ENCODE assay signal across 8 cellular contexts in genomic region chr11:66081505-66081904, GRCh38. TPM values are rescaled to one million over a fixed set of nuclear protein-coding genes. Genes with fewer than 3 reads are reported as not detected.
DNase-seq lines count a peak whose midpoint lies in the region; ATAC-seq and TF ChIP-seq lines count a peak whose summit lies in the region.

No MANE protein-coding gene starts in this region.

- CTCF ChIA-PET in HEK293 (lab: Yijun Ruan, JAX), result interaction anchor here (0.8 to 1.4 kb wide), 3 partner anchors 35 to 59 kb away, joined by 3 to 6 read pairs (median 4); no protein-coding TSS in a partner anchor

- H3K4me1 ChIP-seq in HEK293 (ENCODE audit: control insufficient read depth, insufficient read depth, low read length) (peaks cover 21% of the 10 kb centered on the region), esophagus muscularis mucosa (peaks cover 52 to 70% (median 58%) of the 10 kb centered on the region in 4 donors)

- ATAC-seq in sciatic nerve (peak; percentile 71), HG03520 (IDR thresholded peaks at IDR 0.05; ENCODE audit: unreplicated experiment) (no peak), GM18517 (IDR thresholded peaks at IDR 0.05; ENCODE audit: unreplicated experiment) (no peak)

- POLR2A ChIA-PET in HEK293 (lab: Yijun Ruan, JAX), result interaction anchor here (1.8 kb wide), 1 partner anchor 29 kb away, joined by 6 read pairs; the partner anchor contains the start of gene SF3B2

- H3K36me3 ChIP-seq in HEK293 (ENCODE audit: control insufficient read depth in 2 of 2, insufficient read depth in 1 of 2, low read length in 2 of 2) (peaks cover 0 to 5% of the 10 kb centered on the region in 2 experiments; a peak in 2 of 3 replicates), esophagus muscularis mucosa (peaks cover 0 to 4% (median under 1%) of the 10 kb centered on the region in 4 donors)

- H3K4me3 ChIP-seq in HEK293 (ENCODE audit: low read depth, low read length) (no peak overlapping the region), esophagus muscularis mucosa (no peak overlapping the region)

- TF ChIP-seq CTCF in HEK293 (tag by site-specific recombination; IDR thresholded peaks at IDR 0.05) (no peak), esophagus muscularis mucosa (IDR thresholded peaks at IDR 0.05) (no peak)

- no peaks in the 10 kb centered on the region for H3K27me3 ChIP-seq in esophagus muscularis mucosa

- DNase-seq in DMS79 (lab: John Stamatoyannopoulos, UW), result peak; percentile 69
- DNase-seq in NCI-H510A (lab: John Stamatoyannopoulos, UW), result peak; percentile 51
- peak; percentile 37 to 47 for DNase-seq in activated CD8-positive, alpha-beta memory T cell treated with anti-CD3 and anti-CD28 coated beads for 4 hours (ENCODE audit: low read depth in 2 of 2)
- DNase-seq in esophagus muscularis mucosa (ENCODE audit: extremely low spot score), result no peak
- DNase-seq in sciatic nerve (ENCODE audit: low spot score), result no peak

- WGBS in esophagus muscularis mucosa, result 38% methylated on average over 5 of the region's 5 CpGs

- H3K27ac ChIP-seq in HEK293 (ENCODE audit: extremely low read depth, low read depth, low read length) (no peak overlapping the region), esophagus muscularis mucosa (replicated peaks in 1 of 4) (peak overlapping the region; percentile 4 to 58 (median 48))

- H3K9me3 ChIP-seq in HEK293 (ENCODE audit: control insufficient read depth, insufficient read depth, low read depth, low read length), result no peaks in the 10 kb centered on the region
- no peaks in the 10 kb centered on the region for H3K9me3 ChIP-seq in esophagus muscularis mucosa

- no peak for TF ChIP-seq POLR2A in esophagus muscularis mucosa (IDR thresholded peaks at IDR 0.05; ENCODE audit: low read depth)

- intact Hi-C loops in esophagus muscularis mucosa (cut with DNase I) (no loop called here), sciatic nerve (cut with DNase I) (no loop called here)

- no peak for TF ChIP-seq EP300 in esophagus muscularis mucosa (IDR thresholded peaks at IDR 0.05)

TF ChIP-seq in HEK293, 187 proteins besides CTCF, POLR2A, EP300 and RAD21:
- TF ChIP-seq, protein P1, sequence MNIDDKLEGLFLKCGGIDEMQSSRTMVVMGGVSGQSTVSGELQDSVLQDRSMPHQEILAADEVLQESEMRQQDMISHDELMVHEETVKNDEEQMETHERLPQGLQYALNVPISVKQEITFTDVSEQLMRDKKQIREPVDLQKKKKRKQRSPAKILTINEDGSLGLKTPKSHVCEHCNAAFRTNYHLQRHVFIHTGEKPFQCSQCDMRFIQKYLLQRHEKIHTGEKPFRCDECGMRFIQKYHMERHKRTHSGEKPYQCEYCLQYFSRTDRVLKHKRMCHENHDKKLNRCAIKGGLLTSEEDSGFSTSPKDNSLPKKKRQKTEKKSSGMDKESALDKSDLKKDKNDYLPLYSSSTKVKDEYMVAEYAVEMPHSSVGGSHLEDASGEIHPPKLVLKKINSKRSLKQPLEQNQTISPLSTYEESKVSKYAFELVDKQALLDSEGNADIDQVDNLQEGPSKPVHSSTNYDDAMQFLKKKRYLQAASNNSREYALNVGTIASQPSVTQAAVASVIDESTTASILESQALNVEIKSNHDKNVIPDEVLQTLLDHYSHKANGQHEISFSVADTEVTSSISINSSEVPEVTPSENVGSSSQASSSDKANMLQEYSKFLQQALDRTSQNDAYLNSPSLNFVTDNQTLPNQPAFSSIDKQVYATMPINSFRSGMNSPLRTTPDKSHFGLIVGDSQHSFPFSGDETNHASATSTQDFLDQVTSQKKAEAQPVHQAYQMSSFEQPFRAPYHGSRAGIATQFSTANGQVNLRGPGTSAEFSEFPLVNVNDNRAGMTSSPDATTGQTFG (tag by site-specific recombination; IDR thresholded peaks at IDR 0.05; ENCODE audit: borderline replicate concordance), result no peak
- TF ChIP-seq ZNF785 (tag by site-specific recombination; IDR thresholded peaks at IDR 0.05) (no peak), ZBTB1 (tag by site-specific recombination; IDR thresholded peaks at IDR 0.05) (no peak), GFI1B (tag by site-specific recombination; IDR thresholded peaks at IDR 0.05) (no peak), ZNF223 (tag by site-specific recombination; IDR thresholded peaks at IDR 0.05) (no peak), IKZF3 (tag by site-specific recombination; IDR thresholded peaks at IDR 0.05) (no peak), EGR2 (tag by site-specific recombination; IDR thresholded peaks at IDR 0.05; ENCODE audit: low read depth) (no peak), ZNF548 (tag by site-specific recombination; IDR thresholded peaks at IDR 0.05) (no peak), ZNF221 (tag by site-specific recombination; IDR thresholded peaks at IDR 0.05; ENCODE audit: borderline replicate concordance) (no peak), FEZF1 (tag by site-specific recombination; IDR thresholded peaks at IDR 0.05) (peak; percentile 82), PRDM6 (tag by site-specific recombination; IDR thresholded peaks at IDR 0.05) (peak; percentile 58; the same call in 1 of the 2 replicates), ZNF155 (tag by site-specific recombination; IDR thresholded peaks at IDR 0.05) (no peak), ZNF174 (tag by site-specific recombination; IDR thresholded peaks at IDR 0.05) (no peak), SCRT1 (tag by site-specific recombination; IDR thresholded peaks at IDR 0.05; ENCODE audit: borderline replicate concordance) (no peak)
- TF ChIP-seq, protein P2, sequence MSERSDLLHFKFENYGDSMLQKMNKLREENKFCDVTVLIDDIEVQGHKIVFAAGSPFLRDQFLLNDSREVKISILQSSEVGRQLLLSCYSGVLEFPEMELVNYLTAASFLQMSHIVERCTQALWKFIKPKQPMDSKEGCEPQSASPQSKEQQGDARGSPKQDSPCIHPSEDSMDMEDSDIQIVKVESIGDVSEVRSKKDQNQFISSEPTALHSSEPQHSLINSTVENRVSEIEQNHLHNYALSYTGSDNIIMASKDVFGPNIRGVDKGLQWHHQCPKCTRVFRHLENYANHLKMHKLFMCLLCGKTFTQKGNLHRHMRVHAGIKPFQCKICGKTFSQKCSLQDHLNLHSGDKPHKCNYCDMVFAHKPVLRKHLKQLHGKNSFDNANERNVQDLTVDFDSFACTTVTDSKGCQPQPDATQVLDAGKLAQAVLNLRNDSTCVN (tag by site-specific recombination; optimal IDR thresholded peaks at IDR 0.05), result no peak
- TF ChIP-seq, protein P3, sequence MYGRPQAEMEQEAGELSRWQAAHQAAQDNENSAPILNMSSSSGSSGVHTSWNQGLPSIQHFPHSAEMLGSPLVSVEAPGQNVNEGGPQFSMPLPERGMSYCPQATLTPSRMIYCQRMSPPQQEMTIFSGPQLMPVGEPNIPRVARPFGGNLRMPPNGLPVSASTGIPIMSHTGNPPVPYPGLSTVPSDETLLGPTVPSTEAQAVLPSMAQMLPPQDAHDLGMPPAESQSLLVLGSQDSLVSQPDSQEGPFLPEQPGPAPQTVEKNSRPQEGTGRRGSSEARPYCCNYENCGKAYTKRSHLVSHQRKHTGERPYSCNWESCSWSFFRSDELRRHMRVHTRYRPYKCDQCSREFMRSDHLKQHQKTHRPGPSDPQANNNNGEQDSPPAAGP (tag by site-specific recombination; IDR thresholded peaks at IDR 0.05), result no peak
- TF ChIP-seq, protein P4, sequence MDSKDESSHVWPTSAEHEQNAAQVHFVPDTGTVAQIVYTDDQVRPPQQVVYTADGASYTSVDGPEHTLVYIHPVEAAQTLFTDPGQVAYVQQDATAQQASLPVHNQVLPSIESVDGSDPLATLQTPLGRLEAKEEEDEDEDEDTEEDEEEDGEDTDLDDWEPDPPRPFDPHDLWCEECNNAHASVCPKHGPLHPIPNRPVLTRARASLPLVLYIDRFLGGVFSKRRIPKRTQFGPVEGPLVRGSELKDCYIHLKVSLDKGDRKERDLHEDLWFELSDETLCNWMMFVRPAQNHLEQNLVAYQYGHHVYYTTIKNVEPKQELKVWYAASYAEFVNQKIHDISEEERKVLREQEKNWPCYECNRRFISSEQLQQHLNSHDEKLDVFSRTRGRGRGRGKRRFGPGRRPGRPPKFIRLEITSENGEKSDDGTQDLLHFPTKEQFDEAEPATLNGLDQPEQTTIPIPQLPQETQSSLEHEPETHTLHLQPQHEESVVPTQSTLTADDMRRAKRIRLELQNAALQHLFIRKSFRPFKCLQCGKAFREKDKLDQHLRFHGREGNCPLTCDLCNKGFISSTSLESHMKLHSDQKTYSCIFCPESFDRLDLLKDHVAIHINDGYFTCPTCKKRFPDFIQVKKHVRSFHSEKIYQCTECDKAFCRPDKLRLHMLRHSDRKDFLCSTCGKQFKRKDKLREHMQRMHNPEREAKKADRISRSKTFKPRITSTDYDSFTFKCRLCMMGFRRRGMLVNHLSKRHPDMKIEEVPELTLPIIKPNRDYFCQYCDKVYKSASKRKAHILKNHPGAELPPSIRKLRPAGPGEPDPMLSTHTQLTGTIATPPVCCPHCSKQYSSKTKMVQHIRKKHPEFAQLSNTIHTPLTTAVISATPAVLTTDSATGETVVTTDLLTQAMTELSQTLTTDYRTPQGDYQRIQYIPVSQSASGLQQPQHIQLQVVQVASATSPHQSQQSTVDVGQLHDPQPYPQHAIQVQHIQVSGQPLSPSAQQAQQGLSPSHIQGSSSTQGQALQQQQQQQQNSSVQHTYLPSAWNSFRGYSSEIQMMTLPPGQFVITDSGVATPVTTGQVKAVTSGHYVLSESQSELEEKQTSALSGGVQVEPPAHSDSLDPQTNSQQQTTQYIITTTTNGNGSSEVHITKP (tag by site-specific recombination; IDR thresholded peaks at IDR 0.05), result peak; percentile 72

RNA-seq across cellular contexts. Expression of gene PACS1, which starts 11.4 kb away (rescaled TPM):
- total RNA-seq in esophagus muscularis mucosa (10 to 100 TPM; 37.1 to 97.8 (median 54.3) TPM), sciatic nerve (80.3 TPM)

RNA-seq across cellular contexts. Expression of gene SF3B2, which starts 29.3 kb away (rescaled TPM):
- 100 to 1,000 TPM; 117 to 160 (median 137) TPM for total RNA-seq in esophagus muscularis mucosa
- 154 TPM for total RNA-seq in sciatic nerve

RNA-seq across cellular contexts. Expression of gene GAL3ST3, which starts 32.5 kb away (rescaled TPM):
- total RNA-seq in esophagus muscularis mucosa (1 to 10 TPM in 3 of 4 donors, under 1 TPM in 1; 0.83 to 7.4 (median 3.3) TPM), sciatic nerve (not detected)

RNA-seq across cellular contexts. Expression of gene CATSPER1, which starts 55.2 kb away (rescaled TPM):
- total RNA-seq in esophagus muscularis mucosa, result under 1 TPM in 1 of 4 donors, not detected in 3; 0.52 TPM
- not detected for total RNA-seq in sciatic nerve

Comparison
In these comparisons a context has a peak if more than half of its experiments do, and no peak if none do; other contexts are left out.
1. DNase-seq: peak in DMS79 (single experiment), NCI-H510A (single experiment) and activated CD8-positive, alpha-beta memory T cell treated with anti-CD3 and anti-CD28 coated beads for 4 hours (2 of 2); none in esophagus muscularis mucosa (single experiment) and sciatic nerve (single experiment).